Comparison of ENCODE assay signal across 16 cellular contexts in the genomic region with DNA sequence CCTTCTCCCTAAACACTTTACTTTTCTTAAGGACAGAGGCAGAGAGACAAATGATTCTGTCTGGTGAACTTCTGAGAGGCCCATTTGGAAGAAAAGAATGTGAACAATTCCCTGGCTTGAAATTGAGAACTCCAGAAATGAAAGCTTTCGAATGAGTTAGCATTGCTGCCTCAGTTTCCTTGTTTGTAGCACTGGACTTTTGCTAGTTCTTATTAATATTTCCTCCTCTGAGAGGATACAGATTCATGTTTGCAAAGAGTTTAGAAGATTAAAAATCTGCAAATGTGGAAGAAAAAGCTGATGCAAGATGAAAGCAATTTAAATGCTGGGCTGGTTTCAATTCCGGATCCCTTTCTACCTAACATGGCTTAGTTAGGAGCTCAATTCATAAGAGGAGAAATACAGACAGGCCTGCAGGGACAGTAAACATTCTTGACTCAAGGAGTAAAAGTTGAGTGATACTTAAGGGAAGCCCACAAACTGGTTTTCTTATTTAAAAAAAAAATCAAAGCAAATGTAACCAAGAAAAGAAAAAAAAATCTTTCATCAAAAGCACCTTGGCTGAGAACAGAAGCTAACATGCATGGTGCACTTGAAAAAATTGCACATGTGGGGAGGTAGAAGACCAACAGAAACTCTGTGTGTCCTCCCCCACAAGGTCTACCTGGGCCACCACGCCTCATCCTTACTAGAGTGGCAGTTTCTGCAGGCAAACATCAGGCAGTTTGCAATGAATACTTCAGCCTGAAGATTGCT. TPM values are rescaled to one million over a fixed set of nuclear protein-coding genes. Genes with fewer than 3 reads are reported as not detected.
A peak's percentile ranks its signal among the peaks of the same experiment; 100 is the strongest.
DNase-seq lines count a peak whose midpoint lies in the region; ATAC-seq, FAIRE-seq and TF ChIP-seq lines count a peak whose summit lies in the region.
"Had no signal": no experiment of that assay in that cellular context is flagged by ENCODE, and none has a peak within 500 bp of the region (broad histone marks: within the 10 kb centered on the region; RNA-seq: fewer than 3 reads in every experiment).

No MANE protein-coding gene starts in this region.

- H3K4me1 Mint-ChIP-seq in astrocyte (ENCODE audit: low read depth, unreplicated experiment) = peaks cover 25% of the 10 kb centered on the region
- H3K4me1 Mint-ChIP-seq: memory B cell had no signal

- in situ Hi-C loops in GM23248 (cut with MboI) = no loop called here

- TF ChIP-seq CTCF in 22Rv1 (IDR thresholded peaks at IDR 0.05) (no peak), astrocyte (IDR thresholded peaks at IDR 0.05; ENCODE audit: insufficient read depth, low read depth, low read length) (no peak), right lobe of liver (IDR thresholded peaks at IDR 0.05) (no peak)

- intact Hi-C loops in right lobe of liver (cut with DNase I) = no loop called here

- H3K36me3 Mint-ChIP-seq in astrocyte (ENCODE audit: low read depth, unreplicated experiment) = peaks cover 13% of the 10 kb centered on the region
- H3K36me3 Mint-ChIP-seq: memory B cell had no signal

- DNase-seq in GM23248 = peak; percentile 28
- DNase-seq in astrocyte (ENCODE audit: low read depth) = no peak
- no peak for DNase-seq in right lobe of liver
- no peak for DNase-seq in HK-2 (ENCODE audit: unreplicated experiment)
- DNase-seq in hepatic stellate cell (ENCODE audit: low spot score) = no peak
- DNase-seq in NCI-H446 (lab: John Stamatoyannopoulos, UW) = no peak
- DNase-seq: activated CD4-positive, alpha-beta T cell treated with anti-CD3 and anti-CD28 coated beads for 1 hour; hippocampal formation; ovary; SW 1271 had no signal

- H3K36me3 ChIP-seq in GM23248 (ENCODE audit: low read depth) (no peaks in the 10 kb centered on the region), astrocyte (ENCODE audit: insufficient read depth, low read length) (no peaks in the 10 kb centered on the region), right lobe of liver (no peaks in the 10 kb centered on the region)
- H3K36me3 ChIP-seq: ovary had no signal

- WGBS in GM23248 (ENCODE audit: low coverage in 1 of 2, low lambda C conversion rate in 2 of 2, missing lambda C conversion rate in 2 of 2), 2 experiments = 73 to 77% methylated on average over 3 of the region's 3 CpGs
- 60% methylated on average over 3 of the region's 3 CpGs for WGBS in right lobe of liver (ENCODE audit: insufficient coverage, low coverage, low lambda C conversion rate, missing lambda C conversion rate)

- H2AFZ ChIP-seq in GM23248 = no peak overlapping the region
- H2AFZ ChIP-seq in astrocyte (ENCODE audit: low read depth, low read length) = no peak overlapping the region

- FAIRE-seq in astrocyte (lab: Jason Lieb, UNC) = no peak
- FAIRE-seq: endometrium, GM12878 had no signal

- peaks cover 3% of the 10 kb centered on the region for H3K9me3 Mint-ChIP-seq in astrocyte (ENCODE audit: unreplicated experiment)
- H3K9me3 Mint-ChIP-seq: activated T-helper 1 cell treated with anti-CD3 and anti-CD28 coated beads, Interleukin-12 subunit alpha, Interleukin-12 subunit beta, Interleukin-2, Interleukin-4 antibody, amounts not matched to agents 30 ng/mL and 10 ng/mL and 1 ng/mL, durations not matched to agents 14 hours and 24 hours and 36 hours; memory B cell had no signal

- peaks cover 3% of the 10 kb centered on the region for H3K27me3 Mint-ChIP-seq in astrocyte (ENCODE audit: low read depth, unreplicated experiment)

- H3K9me2 ChIP-seq in GM23248 (ENCODE audit: insufficient read depth) = no peaks in the 10 kb centered on the region

- H3K4me3 ChIP-seq in GM23248 (peak overlapping the region; percentile 6; the same call in 1 of the 2 replicates), astrocyte (ENCODE audit: insufficient read depth, low read depth, low read length) (peak overlapping the region; percentile 14), right lobe of liver (no peak overlapping the region)
- H3K4me3 ChIP-seq: GM12878, ovary had no signal

- H3K27ac Mint-ChIP-seq in astrocyte (ENCODE audit: unreplicated experiment) = peak overlapping the region; percentile 98
- H3K27ac Mint-ChIP-seq: activated T-helper 1 cell treated with anti-CD3 and anti-CD28 coated beads, Interleukin-12 subunit alpha, Interleukin-12 subunit beta, Interleukin-2, Interleukin-4 antibody, amounts not matched to agents 30 ng/mL and 10 ng/mL and 1 ng/mL, durations not matched to agents 14 hours and 24 hours and 36 hours; memory B cell had no signal

- H3K4me3 Mint-ChIP-seq in astrocyte (ENCODE audit: unreplicated experiment) = peak overlapping the region; percentile 58
- H3K4me3 Mint-ChIP-seq: activated T-helper 1 cell treated with anti-CD3 and anti-CD28 coated beads, Interleukin-12 subunit alpha, Interleukin-12 subunit beta, Interleukin-2, Interleukin-4 antibody, amounts not matched to agents 30 ng/mL and 10 ng/mL and 1 ng/mL, durations not matched to agents 14 hours and 24 hours and 36 hours; memory B cell had no signal

- 0 out of 2 replicates have a peak overlapping the region, but pooled peaks have one; percentile 17 for H3K27ac ChIP-seq in 22Rv1
- H3K27ac ChIP-seq in GM23248 = peak overlapping the region; percentile 58
- peak overlapping the region; percentile 87 for H3K27ac ChIP-seq in astrocyte (ENCODE audit: low read depth, low read length)
- peak overlapping the region; percentile 69 to 79 (median 78) for H3K27ac ChIP-seq in right lobe of liver
- H3K27ac ChIP-seq: ovary had no signal

- H3K4me1 ChIP-seq in GM23248 (ENCODE audit: insufficient read depth) (peaks cover 17% of the 10 kb centered on the region), astrocyte (ENCODE audit: insufficient read depth, low read length) (peaks cover 20% of the 10 kb centered on the region), right lobe of liver (peaks cover 0 to 44% (median 21%) of the 10 kb centered on the region in 4 donors)

- peaks cover 3% of the 10 kb centered on the region; the same call in 1 of the 2 replicates for H3F3A ChIP-seq in GM23248 (ENCODE audit: insufficient read depth)

- no peaks in the 10 kb centered on the region for H3K79me2 ChIP-seq in GM23248 (ENCODE audit: insufficient read depth)
- no peaks in the 10 kb centered on the region for H3K79me2 ChIP-seq in astrocyte (ENCODE audit: insufficient read depth, low read length)

- no peak for ATAC-seq in right lobe of liver
- no peak for ATAC-seq in HG03108 (IDR thresholded peaks at IDR 0.05; ENCODE audit: unreplicated experiment)
- ATAC-seq: GM12878 had no signal

- no peaks in the 10 kb centered on the region for H4K20me1 ChIP-seq in GM23248 (ENCODE audit: insufficient read depth)
- no peaks in the 10 kb centered on the region for H4K20me1 ChIP-seq in astrocyte (ENCODE audit: insufficient read depth, low read length)

- H3K4me2 ChIP-seq in GM23248 (ENCODE audit: unreplicated experiment) = peak overlapping the region; percentile 67
- H3K4me2 ChIP-seq in astrocyte (ENCODE audit: low read length) = peak overlapping the region; percentile 79

- peak overlapping the region; percentile 63 for H3K9ac ChIP-seq in GM23248
- peak overlapping the region; percentile 70 for H3K9ac ChIP-seq in astrocyte (ENCODE audit: low read length)

- TF ChIP-seq POLR2A in right lobe of liver (IDR thresholded peaks at IDR 0.05) = no peak

- H3K9me3 ChIP-seq in GM23248 (ENCODE audit: low read depth) = no peaks in the 10 kb centered on the region
- no peaks in the 10 kb centered on the region for H3K9me3 ChIP-seq in astrocyte (ENCODE audit: insufficient read depth, low read depth, low read length)
- H3K9me3 ChIP-seq in right lobe of liver = no peaks in the 10 kb centered on the region
- H3K9me3 ChIP-seq: ovary had no signal

- peaks cover 9% of the 10 kb centered on the region for H3K27me3 ChIP-seq in GM23248 (replicated peaks; ENCODE audit: insufficient read depth)
- no peaks in the 10 kb centered on the region for H3K27me3 ChIP-seq in astrocyte (ENCODE audit: insufficient read depth, low read length)
- no peaks in the 10 kb centered on the region for H3K27me3 ChIP-seq in right lobe of liver
- H3K27me3 ChIP-seq: ovary had no signal

RNA-seq across cellular contexts. Expression of gene HNF1B, which starts 27.1 kb away (rescaled TPM):
- total RNA-seq in GM23248 (2014; rRNA removed; shearing (Covaris generic)) = not detected in 2 replicates
- not detected in 2 replicates for polyA plus RNA-seq in GM23248 (2016; fragmentation: Nextera tagmentation; extraction: Ambion mirVana)
- total RNA-seq in astrocyte (15.6 and 17.8 TPM in 2 replicates), right lobe of liver (1 to 10 TPM; 5.2 to 7.0 (median 5.7) TPM)

Comparison
In these comparisons a context has a peak if more than half of its experiments do, and no peak if none do; other contexts are left out.
1. H3K27ac ChIP-seq: peak in every context shown above with its lines; median percentile 87 in astrocyte; 78 in right lobe of liver; 58 in GM23248; 17 in 22Rv1.
2. H3K4me3 ChIP-seq: peak in GM23248 (single experiment) and astrocyte (single experiment); none in right lobe of liver (0 of 3).